ENCODE assay signal across 18 cellular contexts in the genomic region with DNA sequence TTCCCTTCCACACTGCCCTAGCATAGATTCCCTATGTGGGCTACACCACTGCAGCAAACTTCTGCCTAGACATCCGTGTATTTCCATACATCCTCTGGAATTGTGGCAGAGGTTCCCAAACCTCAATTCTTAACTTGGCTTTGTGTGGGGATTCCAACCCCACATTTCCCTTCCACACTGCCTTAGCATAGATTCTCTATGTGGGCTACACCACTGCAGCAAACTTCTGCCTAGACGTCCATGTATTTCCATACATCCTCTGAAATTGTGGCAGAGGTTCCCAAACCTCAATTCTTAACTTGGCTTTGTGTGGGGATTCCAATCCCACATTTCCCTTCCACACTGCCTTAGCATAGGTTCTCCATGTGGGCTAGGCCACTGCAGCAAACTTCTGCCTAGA. TPM values are rescaled to one million over a fixed set of nuclear protein-coding genes. Genes with fewer than 3 reads are reported as not detected.
"Had no signal": no experiment of that assay in that cellular context is flagged by ENCODE, and none has a peak within 500 bp of the region (broad histone marks: within the 10 kb centered on the region; RNA-seq: fewer than 3 reads in every experiment).

No MANE protein-coding gene starts in this region.

- H3K27me3 ChIP-seq: hepatocyte, neutrophil, sigmoid colon, stomach had no signal

- H2AFZ ChIP-seq: hepatocyte had no signal

- H3K36me3 ChIP-seq: neutrophil, sigmoid colon had no signal

- H3K4me1 ChIP-seq: stomach had no signal

- H3K27ac ChIP-seq: hepatocyte, neutrophil, sigmoid colon, stomach had no signal

- H3K27me3 Mint-ChIP-seq: dendritic cell treated with granulocyte-macrophage colony-stimulating factor and Interleukin-4, amounts not matched to agents 40 ng/mL and 50 ng/mL, for 4 days; effector memory CD8-positive, alpha-beta T cell; naive thymus-derived CD4-positive, alpha-beta T cell; stimulated activated naive B cell treated with anti-CD40 and anti-IgM and Interleukin-4, amounts not matched to agents 10 μg/mL and 1 μg/mL and 100 μg/mL, for 72 hours had no signal

- H3K27ac Mint-ChIP-seq: dendritic cell treated with granulocyte-macrophage colony-stimulating factor and Interleukin-4, amounts not matched to agents 40 ng/mL and 50 ng/mL, for 4 days; effector memory CD8-positive, alpha-beta T cell; naive thymus-derived CD4-positive, alpha-beta T cell; nephron progenitor cell; stimulated activated naive B cell treated with anti-CD40 and anti-IgM and Interleukin-4, amounts not matched to agents 10 μg/mL and 1 μg/mL and 100 μg/mL, for 72 hours had no signal

- DNase-seq: effector memory CD8-positive, alpha-beta T cell; erythroblast; foreskin melanocyte; head of caudate nucleus; left colon; left ventricle myocardium superior; naive thymus-derived CD4-positive, alpha-beta T cell; nephron progenitor cell; sigmoid colon; stimulated activated CD4-positive, alpha-beta T cell treated with anti-CD3 and anti-CD28 coated beads, Interleukin-2, amount 100 ng/mL, for 24 hours; stimulated activated CD4-positive, alpha-beta T cell treated with anti-CD3 and anti-CD28 coated beads, Interleukin-4, amount 100 ng/mL, for 4 hours; stimulated activated naive B cell treated with anti-CD40 and anti-IgM and Interleukin-4, amounts not matched to agents 10 μg/mL and 1 μg/mL and 100 μg/mL, for 72 hours; stomach had no signal

- H3K4me3 Mint-ChIP-seq: dendritic cell treated with granulocyte-macrophage colony-stimulating factor and Interleukin-4, amounts not matched to agents 40 ng/mL and 50 ng/mL, for 4 days; effector memory CD8-positive, alpha-beta T cell; nephron progenitor cell; stimulated activated naive B cell treated with anti-CD40 and anti-IgM and Interleukin-4, amounts not matched to agents 10 μg/mL and 1 μg/mL and 100 μg/mL, for 72 hours had no signal

- H3K4me1 Mint-ChIP-seq: nephron progenitor cell; stimulated activated naive B cell treated with anti-CD40 and anti-IgM and Interleukin-4, amounts not matched to agents 10 μg/mL and 1 μg/mL and 100 μg/mL, for 72 hours had no signal

- ATAC-seq: effector memory CD8-positive, alpha-beta T cell; left colon; left ventricle myocardium superior; naive thymus-derived CD4-positive, alpha-beta T cell; stimulated activated naive B cell treated with anti-CD40 and anti-IgM and Interleukin-4, amounts not matched to agents 10 μg/mL and 1 μg/mL and 100 μg/mL, for 72 hours had no signal

- H3K4me2 ChIP-seq: hepatocyte had no signal

- H3K4me3 ChIP-seq: hepatocyte, sigmoid colon, skin epidermis, stomach had no signal

RNA-seq across cellular contexts. Expression of a gene that starts 39.4 kb away (rescaled TPM):
- total RNA-seq: left ventricle myocardium superior, mesenteric fat pad had no signal
